Comparison of ENCODE assay signal across 1 cellular context in genomic region chr10:126004752-126005151, GRCh38.
TF ChIP-seq lines count a peak whose summit lies in the region.

No MANE protein-coding gene starts in this region.

TF ChIP-seq in HepG2, 621 proteins besides CTCF, POLR2A, EP300 and RAD21 (continued from another document):
- no peak for TF ChIP-seq ZNF687 (CRISPR knock-in tag; IDR thresholded peaks at IDR 0.05)
